In genomic region chr18:54946149-54946581, GRCh38 we compare ENCODE assay signal across 8 cellular contexts. TPM values are rescaled to one million over a fixed set of nuclear protein-coding genes. Genes with fewer than 3 reads are reported as not detected.
DNase-seq lines count a peak whose midpoint lies in the region; ATAC-seq and TF ChIP-seq lines count a peak whose summit lies in the region.

No MANE protein-coding gene starts in this region.

- no peaks in the 10 kb centered on the region for H3K27me3 ChIP-seq in effector memory CD4-positive, alpha-beta T cell (replicated peaks; ENCODE audit: control insufficient read depth, insufficient read depth, low read length, poor library complexity, severe bottlenecking)
- no peaks in the 10 kb centered on the region for H3K27me3 ChIP-seq in psoas muscle (ENCODE audit: insufficient read depth in 3 of 3, low read length in 2 of 3)

- TF ChIP-seq CTCF in AG04449 (IDR thresholded peaks at IDR 0.05; ENCODE audit: insufficient read depth, low read length, missing control alignments): no peak
- TF ChIP-seq CTCF in RWPE1 (conservative IDR thresholded peaks at IDR 0.05; ENCODE audit: low read depth): no peak
- TF ChIP-seq CTCF in psoas muscle (IDR thresholded peaks at IDR 0.05): no peak

- intact Hi-C loops in psoas muscle (cut with DNase I): no loop called here

- POLR2A ChIA-PET in AG04449 (lab: Yijun Ruan, JAX) (no interaction called here), RWPE1 (lab: Yijun Ruan, JAX; ENCODE audit: low non-redundant PET) (no interaction called here)

- peaks cover 5% of the 10 kb centered on the region for H3K4me1 ChIP-seq in effector memory CD4-positive, alpha-beta T cell (ENCODE audit: control insufficient read depth, insufficient read depth, low read length, poor library complexity, severe bottlenecking)
- H3K4me1 ChIP-seq in psoas muscle: no peaks in the 10 kb centered on the region

- H3K4me3 ChIP-seq in AG04449 (ENCODE audit: low read depth, low read length): peak overlapping the region; percentile 46
- peak overlapping the region; percentile 65 for H3K4me3 ChIP-seq in effector memory CD4-positive, alpha-beta T cell (ENCODE audit: insufficient read depth, low read depth, low read length, poor library complexity, severe bottlenecking)
- H3K4me3 ChIP-seq in psoas muscle: peak overlapping the region; percentile 54

- no peaks in the 10 kb centered on the region for H3K36me3 ChIP-seq in effector memory CD4-positive, alpha-beta T cell (ENCODE audit: control insufficient read depth, insufficient read depth, low read length)
- no peaks in the 10 kb centered on the region for H3K36me3 ChIP-seq in psoas muscle (ENCODE audit: insufficient read depth in 1 of 2, low read depth in 1 of 2)

- WGBS in psoas muscle, 3 donors: 49 to 63% (median 50%) methylated on average over 7 of the region's 7 CpGs

- H3K27ac ChIP-seq in RWPE1 (no peak overlapping the region), psoas muscle (peak overlapping the region; percentile 36)
- peak overlapping the region; percentile 14 for H3K27ac ChIP-seq in effector memory CD4-positive, alpha-beta T cell (ENCODE audit: insufficient read depth, low read length, poor library complexity, severe bottlenecking)

- CTCF ChIA-PET in AG04449 (lab: Yijun Ruan, JAX) (interaction anchor here (1.5 kb wide), 1 partner anchor 274 kb away, joined by 4 read pairs; no protein-coding TSS in a partner anchor), RWPE1 (lab: Yijun Ruan, JAX) (no interaction called here)

- ATAC-seq in GM18909 (IDR thresholded peaks at IDR 0.05; ENCODE audit: poor library complexity, unreplicated experiment): peak; percentile 90
- ATAC-seq in HG03135 (IDR thresholded peaks at IDR 0.05; ENCODE audit: unreplicated experiment): peak; percentile 78
- no peak for ATAC-seq in psoas muscle

- H3K9me3 ChIP-seq in effector memory CD4-positive, alpha-beta T cell (ENCODE audit: control insufficient read depth, low read length): no peaks in the 10 kb centered on the region
- H3K9me3 ChIP-seq in psoas muscle: no peaks in the 10 kb centered on the region

- no peak for DNase-seq in AG04449 (ENCODE audit: low read depth, low spot score)
- DNase-seq in RWPE1 (ENCODE audit: low spot score): peak; percentile 20
- DNase-seq in effector memory CD4-positive, alpha-beta T cell: no peak
- no peak for DNase-seq in psoas muscle
- DNase-seq in HuH-7.5 (ENCODE audit: low spot score): no peak
- no peak for DNase-seq in NCI-H2196 treated with DMSO at 0.1 percent for 48 hours (lab: John Stamatoyannopoulos, UW; ENCODE audit: unreplicated experiment)

RNA-seq across cellular contexts. Expression of gene CCDC68, which starts 13.1 kb away (rescaled TPM):
- total RNA-seq in psoas muscle: 1 to 10 TPM; 1.0 to 1.9 (median 1.6) TPM
- 1 to 10 TPM; 1.3 to 2.0 (median 1.9) TPM for polyA plus RNA-seq in psoas muscle

Comparison
In these comparisons a context has a peak if more than half of its experiments do, and no peak if none do; other contexts are left out.
1. ATAC-seq: peak in GM18909 (single experiment) and HG03135 (single experiment); none in psoas muscle (0 of 4).
2. Peak in every context shown above with its lines, with median percentiles within 50 percentile points of each other: H3K4me3 ChIP-seq.